14 cellular contexts compared by ENCODE assay signal in genomic region chr1:10213186-10213585, GRCh38. TPM values are rescaled to one million over a fixed set of nuclear protein-coding genes. Genes with fewer than 3 reads are reported as not detected.
A peak's percentile ranks its signal among the peaks of the same experiment; 100 is the strongest.
DNase-seq lines count a peak whose midpoint lies in the region; ATAC-seq and TF ChIP-seq lines count a peak whose summit lies in the region.
"Had no signal": no experiment of that assay in that cellular context is flagged by ENCODE, and none has a peak within 500 bp of the region (broad histone marks: within the 10 kb centered on the region; RNA-seq: fewer than 3 reads in every experiment).

No MANE protein-coding gene starts in this region.

- no peak for DNase-seq in MG63
- no peak for DNase-seq in mammary epithelial cell
- peak; percentile 50 for DNase-seq in superior temporal gyrus (ENCODE audit: extremely low spot score)
- DNase-seq in NCI-H128 (lab: John Stamatoyannopoulos, UW; ENCODE audit: unreplicated experiment), result no peak
- no peak for DNase-seq in activated effector memory CD4-positive, alpha-beta T cell treated with anti-CD3 and anti-CD28 coated beads, Interleukin-2, amount 50 U/mL, for 16 hours
- DNase-seq: Caco-2; NCI-H1436 treated with DMSO at 0.1 percent for 48 hours; NCI-H748 treated with DMSO at 0.1 percent for 48 hours; SJCRH30; stimulated activated CD4-positive, alpha-beta T cell treated with anti-CD3 and anti-CD28 coated beads, Interleukin-2, amount 100 ng/mL, for 24 hours; stimulated activated naive B cell treated with anti-CD40 and anti-IgM and Interleukin-4, amounts not matched to agents 10 μg/mL and 1 μg/mL and 100 μg/mL, for 72 hours had no signal

- H3K36me3 ChIP-seq in MG63 (peaks cover 7% of the 10 kb centered on the region; the same call in 1 of the 2 replicates), mammary epithelial cell (ENCODE audit: insufficient read depth, low read length) (no peaks in the 10 kb centered on the region), mesodermal cell (ENCODE audit: control insufficient read depth, insufficient read depth, low read length) (no peaks in the 10 kb centered on the region)

- H3K79me2 ChIP-seq in mammary epithelial cell (ENCODE audit: insufficient read depth, low read length), result peaks cover 75% of the 10 kb centered on the region

- no peaks in the 10 kb centered on the region for H3K9me3 Mint-ChIP-seq in stimulated activated memory B cell treated with anti-CD40 and anti-IgM and Interleukin-4, amounts not matched to agents 10 μg/mL and 1 μg/mL and 100 μg/mL, for 72 hours
- H3K9me3 Mint-ChIP-seq: stimulated activated naive B cell treated with anti-CD40 and anti-IgM and Interleukin-4, amounts not matched to agents 10 μg/mL and 1 μg/mL and 100 μg/mL, for 72 hours had no signal

- 50% methylated on average over 2 of the region's 2 CpGs for WGBS in mammary epithelial cell (ENCODE audit: low coverage, missing lambda C conversion rate)
- 37 to 43% methylated on average over 2 of the region's 2 CpGs for WGBS in mesodermal cell (ENCODE audit: insufficient coverage in 2 of 2), 2 experiments

- H3K4me3 ChIP-seq in MG63 (0 out of 2 replicates have a peak overlapping the region, but pooled peaks have one; percentile 2), mammary epithelial cell (replicated peaks in 1 of 3; ENCODE audit: insufficient read depth in 1 of 3, low read depth in 2 of 3, low read length in 3 of 3) (no peak overlapping the region), mesodermal cell (ENCODE audit: extremely low read depth, insufficient read depth, low read length, poor library complexity, severe bottlenecking) (peak overlapping the region; percentile 16)
- H3K4me3 ChIP-seq: SJCRH30 had no signal

- dilution Hi-C loops in mammary epithelial cell (cut with HindIII; ENCODE audit: low sequenced_read_pairs), result loop anchor here (5.0 kb wide), 1 partner anchor 39 kb away; no protein-coding TSS in a partner anchor

- H3K4me2 ChIP-seq in mammary epithelial cell (ENCODE audit: insufficient read depth, low read depth, low read length), result peak overlapping the region; percentile 18

- CTCF ChIA-PET in mammary epithelial cell (lab: Charles Lee; ENCODE audit: low non-redundant PET), result interaction anchor here (0.6 kb wide), 1 partner anchor 283 kb away, joined by 3 read pairs; no protein-coding TSS in a partner anchor

- H3K9me3 ChIP-seq in MG63 (no peaks in the 10 kb centered on the region), mammary epithelial cell (replicated peaks; ENCODE audit: insufficient read depth, low read length) (no peaks in the 10 kb centered on the region), mesodermal cell (ENCODE audit: control insufficient read depth, low read length) (no peaks in the 10 kb centered on the region)
- H3K9me3 ChIP-seq: Caco-2, SJCRH30 had no signal

- no peak overlapping the region for H3K9ac ChIP-seq in mammary epithelial cell (ENCODE audit: insufficient read depth, low read length)

- TF ChIP-seq CTCF in mammary epithelial cell (conservative IDR thresholded peaks at IDR 0.05 in 1 of 2, IDR thresholded peaks at IDR 0.05 in 1 of 2; ENCODE audit: extremely low read depth in 1 of 2, insufficient read depth in 1 of 2, low read depth in 1 of 2, low read length in 2 of 2), result no peak

- H3K27me3 Mint-ChIP-seq in stimulated activated memory B cell treated with anti-CD40 and anti-IgM and Interleukin-4, amounts not matched to agents 10 μg/mL and 1 μg/mL and 100 μg/mL, for 72 hours, result no peaks in the 10 kb centered on the region
- H3K27me3 Mint-ChIP-seq: stimulated activated naive B cell treated with anti-CD40 and anti-IgM and Interleukin-4, amounts not matched to agents 10 μg/mL and 1 μg/mL and 100 μg/mL, for 72 hours had no signal

- in situ Hi-C loops in mammary epithelial cell (cut with MboI; ENCODE audit: low sequenced_read_pairs in 2 of 2), result no loop called here

- no peak overlapping the region for H2AFZ ChIP-seq in mammary epithelial cell (ENCODE audit: low read depth, low read length)

- H3K27ac Mint-ChIP-seq in stimulated activated memory B cell treated with anti-CD40 and anti-IgM and Interleukin-4, amounts not matched to agents 10 μg/mL and 1 μg/mL and 100 μg/mL, for 72 hours, result no peak overlapping the region
- H3K27ac Mint-ChIP-seq: stimulated activated naive B cell treated with anti-CD40 and anti-IgM and Interleukin-4, amounts not matched to agents 10 μg/mL and 1 μg/mL and 100 μg/mL, for 72 hours had no signal

- intact Hi-C loops in mammary epithelial cell (cut with micrococcal nuclease), result no loop called here

- no TSS peak for BruUV-seq in mammary epithelial cell (replicated peaks; lab: Mats Ljungman, UMichigan)

- peaks cover 63% of the 10 kb centered on the region for H3K4me1 Mint-ChIP-seq in stimulated activated memory B cell treated with anti-CD40 and anti-IgM and Interleukin-4, amounts not matched to agents 10 μg/mL and 1 μg/mL and 100 μg/mL, for 72 hours

- H3K27me3 ChIP-seq in MG63, result no peaks in the 10 kb centered on the region
- no peaks in the 10 kb centered on the region for H3K27me3 ChIP-seq in mammary epithelial cell (ENCODE audit: insufficient read depth, low read length)
- H3K27me3 ChIP-seq: SJCRH30 had no signal

- no peak overlapping the region for H3K4me3 Mint-ChIP-seq in stimulated activated memory B cell treated with anti-CD40 and anti-IgM and Interleukin-4, amounts not matched to agents 10 μg/mL and 1 μg/mL and 100 μg/mL, for 72 hours
- H3K4me3 Mint-ChIP-seq: stimulated activated naive B cell treated with anti-CD40 and anti-IgM and Interleukin-4, amounts not matched to agents 10 μg/mL and 1 μg/mL and 100 μg/mL, for 72 hours had no signal

- H3K36me3 Mint-ChIP-seq in stimulated activated memory B cell treated with anti-CD40 and anti-IgM and Interleukin-4, amounts not matched to agents 10 μg/mL and 1 μg/mL and 100 μg/mL, for 72 hours, result no peaks in the 10 kb centered on the region
- H3K36me3 Mint-ChIP-seq: stimulated activated naive B cell treated with anti-CD40 and anti-IgM and Interleukin-4, amounts not matched to agents 10 μg/mL and 1 μg/mL and 100 μg/mL, for 72 hours had no signal

- ATAC-seq in stimulated activated memory B cell treated with anti-CD40 and anti-IgM and Interleukin-4, amounts not matched to agents 10 μg/mL and 1 μg/mL and 100 μg/mL, for 72 hours, result no peak
- ATAC-seq: activated CD4-positive, CD25-positive, alpha-beta regulatory T cell treated with anti-CD3 and anti-CD28 coated beads, Interleukin-2, amount 50 U/mL, for 24 hours; stimulated activated naive B cell treated with anti-CD40 and anti-IgM and Interleukin-4, amounts not matched to agents 10 μg/mL and 1 μg/mL and 100 μg/mL, for 72 hours had no signal

- no peaks in the 10 kb centered on the region for H4K20me1 ChIP-seq in mammary epithelial cell (ENCODE audit: insufficient read depth, low read length)

- H3K4me1 ChIP-seq in mammary epithelial cell (ENCODE audit: insufficient read depth, low read length) (peaks cover 16% of the 10 kb centered on the region), mesodermal cell (ENCODE audit: control insufficient read depth, insufficient read depth, low read length, poor library complexity, severe bottlenecking) (peaks cover 9% of the 10 kb centered on the region)

- H3K27ac ChIP-seq in mammary epithelial cell (ENCODE audit: insufficient read depth, low read depth, low read length) (no peak overlapping the region), mesodermal cell (ENCODE audit: low read depth, low read length, severe bottlenecking) (peak overlapping the region; percentile 74)
- H3K27ac ChIP-seq: SJCRH30 had no signal

RNA-seq across cellular contexts. Expression of gene KIF1B, which starts 2.8 kb away (rescaled TPM):
- total RNA-seq in MG63 (2014; rRNA removed; shearing (Covaris generic); ENCODE audit: low replicate concordance), result 18.1 and 25.7 TPM in 2 replicates
- total RNA-seq in mammary epithelial cell, result 10 to 100 TPM; 24.7 to 36.2 TPM
- 13.3 TPM for polyA plus RNA-seq in mammary epithelial cell
- polyA minus RNA-seq in mammary epithelial cell, result 36.9 TPM
- polyA plus RNA-seq in mesodermal cell (2013, experiment 1 of 2), result 52.8 TPM
- 45.4 TPM for polyA plus RNA-seq in mesodermal cell (2013, experiment 2 of 2)

Comparison
In these comparisons a context has a peak if more than half of its experiments do, and no peak if none do; other contexts are left out.
1. H3K4me3 ChIP-seq: peak in MG63 (single experiment) and mesodermal cell (single experiment); none in mammary epithelial cell (0 of 3).